Comparison of ENCODE assay signal across 15 cellular contexts in the genomic region with DNA sequence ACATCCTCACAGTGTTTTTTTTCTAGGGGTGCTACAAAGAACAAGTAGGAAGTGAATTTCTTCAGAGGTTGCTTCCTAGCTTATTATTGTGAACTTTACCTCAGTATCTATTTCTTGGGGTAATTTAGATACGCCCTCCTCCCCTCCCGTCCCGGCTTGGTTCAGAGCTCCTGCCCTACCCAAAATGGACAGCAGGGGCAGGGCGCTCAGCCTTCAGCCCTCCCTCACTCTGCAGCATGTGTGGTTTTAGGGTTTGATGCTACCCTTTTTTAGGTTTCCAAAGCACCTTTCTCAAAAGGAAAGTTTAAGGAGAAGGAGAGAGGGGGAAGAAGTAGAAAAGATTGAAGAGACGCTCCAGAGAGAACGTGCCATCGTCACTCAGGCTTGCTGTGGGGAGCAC. TPM values are rescaled to one million over a fixed set of nuclear protein-coding genes. Genes with fewer than 3 reads are reported as not detected.
DNase-seq lines count a peak whose midpoint lies in the region; ATAC-seq and TF ChIP-seq lines count a peak whose summit lies in the region.
"Had no signal": no experiment of that assay in that cellular context is flagged by ENCODE, and none has a peak within 500 bp of the region (broad histone marks: within the 10 kb centered on the region; RNA-seq: fewer than 3 reads in every experiment).

No MANE protein-coding gene starts in this region.

- no peak overlapping the region for H3K4me3 ChIP-seq in brain microvascular endothelial cell (ENCODE audit: low read depth, low read length)
- H3K4me3 ChIP-seq in smooth muscle cell = no peak overlapping the region
- H3K4me3 ChIP-seq: heart right ventricle had no signal

- intact Hi-C loops in Calu3 (cut with micrococcal nuclease; ENCODE audit: unreplicated experiment) = no loop called here

- no TSS peak for BruUV-seq in Calu3 (replicated peaks; lab: Mats Ljungman, UMichigan)

- H3K4me3 Mint-ChIP-seq in Calu3 (ENCODE audit: low read depth, unreplicated experiment) = no peak overlapping the region
- H3K4me3 Mint-ChIP-seq in activated T-helper 17 cell treated with anti-CD3 and anti-CD28 coated beads, Interleukin-2, amount 50 U/mL, for 72 hours = no peak overlapping the region
- H3K4me3 Mint-ChIP-seq: activated T-helper 1 cell treated with anti-CD3 and anti-CD28 coated beads, Interleukin-12 subunit alpha, Interleukin-12 subunit beta, Interleukin-2, Interleukin-4 antibody, amounts not matched to agents 30 ng/mL and 10 ng/mL and 1 ng/mL, durations not matched to agents 14 hours and 24 hours and 36 hours had no signal

- TF ChIP-seq CTCF in brain microvascular endothelial cell (IDR thresholded peaks at IDR 0.05; ENCODE audit: low read depth, low read length, missing control alignments) (peak; percentile 56), smooth muscle cell (IDR thresholded peaks at IDR 0.05; ENCODE audit: borderline replicate concordance, insufficient read depth, poor library complexity, severe bottlenecking) (peak; percentile 15), Calu3 (IDR thresholded peaks at IDR 0.05; ENCODE audit: unreplicated experiment) (no peak)

- H3K27me3 ChIP-seq in brain microvascular endothelial cell (replicated peaks) (no peaks in the 10 kb centered on the region), smooth muscle cell (ENCODE audit: low read depth) (no peaks in the 10 kb centered on the region)

- H3K4me1 Mint-ChIP-seq in Calu3 (ENCODE audit: low read depth, unreplicated experiment) = no peaks in the 10 kb centered on the region
- no peaks in the 10 kb centered on the region for H3K4me1 Mint-ChIP-seq in activated T-helper 17 cell treated with anti-CD3 and anti-CD28 coated beads, Interleukin-2, amount 50 U/mL, for 72 hours

- no peaks in the 10 kb centered on the region for H3K27me3 Mint-ChIP-seq in Calu3 (ENCODE audit: unreplicated experiment)
- H3K27me3 Mint-ChIP-seq in activated T-helper 17 cell treated with anti-CD3 and anti-CD28 coated beads, Interleukin-2, amount 50 U/mL, for 72 hours = peaks cover 9% of the 10 kb centered on the region

- peaks cover 8% of the 10 kb centered on the region for H3K9me3 Mint-ChIP-seq in Calu3 (ENCODE audit: low read depth, unreplicated experiment)
- H3K9me3 Mint-ChIP-seq in activated T-helper 17 cell treated with anti-CD3 and anti-CD28 coated beads, Interleukin-2, amount 50 U/mL, for 72 hours = peaks cover 8% of the 10 kb centered on the region
- H3K9me3 Mint-ChIP-seq: activated T-helper 1 cell treated with anti-CD3 and anti-CD28 coated beads, Interleukin-12 subunit alpha, Interleukin-12 subunit beta, Interleukin-2, Interleukin-4 antibody, amounts not matched to agents 30 ng/mL and 10 ng/mL and 1 ng/mL, durations not matched to agents 14 hours and 24 hours and 36 hours had no signal

- H3K9ac ChIP-seq in smooth muscle cell (ENCODE audit: low read depth) = no peak overlapping the region

- peak; percentile 26 for DNase-seq in activated CD4-positive, alpha-beta T cell treated with anti-CD3 and anti-CD28 coated beads for 48 hours
- DNase-seq in activated CD4-positive, alpha-beta T cell treated with anti-CD3 and anti-CD28 coated beads, Interleukin-2, amount 50 U/mL, for 48 hours = no peak
- peak; percentile 12 for DNase-seq in KBM-7
- no peak for DNase-seq in brain microvascular endothelial cell
- no peak for DNase-seq in smooth muscle cell (lab: John Stamatoyannopoulos, UW; ENCODE audit: unreplicated experiment)
- no peak for DNase-seq in Calu3
- no peak for DNase-seq in A172 (ENCODE audit: low spot score)
- DNase-seq: AML-193; central memory CD4-positive, alpha-beta T cell; heart right ventricle; Kasumi-1; mesenchymal stem cell; stimulated activated CD8-positive, alpha-beta memory T cell treated with anti-CD3 and anti-CD28 coated beads, Interleukin-4, amount 100 ng/mL, for 48 hours had no signal

- H3K27ac Mint-ChIP-seq in Calu3 (ENCODE audit: unreplicated experiment) = no peak overlapping the region
- H3K27ac Mint-ChIP-seq in activated T-helper 17 cell treated with anti-CD3 and anti-CD28 coated beads, Interleukin-2, amount 50 U/mL, for 72 hours = no peak overlapping the region
- H3K27ac Mint-ChIP-seq: activated T-helper 1 cell treated with anti-CD3 and anti-CD28 coated beads, Interleukin-12 subunit alpha, Interleukin-12 subunit beta, Interleukin-2, Interleukin-4 antibody, amounts not matched to agents 30 ng/mL and 10 ng/mL and 1 ng/mL, durations not matched to agents 14 hours and 24 hours and 36 hours had no signal

- no peaks in the 10 kb centered on the region for H3K36me3 ChIP-seq in brain microvascular endothelial cell (replicated peaks)
- H3K36me3 ChIP-seq in smooth muscle cell (ENCODE audit: low read depth) = no peaks in the 10 kb centered on the region
- H3K36me3 ChIP-seq: heart right ventricle had no signal

- H4K20me1 ChIP-seq in smooth muscle cell (ENCODE audit: low read depth) = no peaks in the 10 kb centered on the region

- no peaks in the 10 kb centered on the region for H3K36me3 Mint-ChIP-seq in Calu3 (ENCODE audit: insufficient read depth, unreplicated experiment)
- H3K36me3 Mint-ChIP-seq in activated T-helper 17 cell treated with anti-CD3 and anti-CD28 coated beads, Interleukin-2, amount 50 U/mL, for 72 hours (ENCODE audit: low read depth) = no peaks in the 10 kb centered on the region

- no peaks in the 10 kb centered on the region for H3K79me2 ChIP-seq in smooth muscle cell (ENCODE audit: low read depth)

- WGBS in smooth muscle cell (ENCODE audit: low lambda C conversion rate) = 72% methylated on average over 7 of the region's 7 CpGs

- H3K9me3 ChIP-seq in smooth muscle cell (replicated peaks; ENCODE audit: low read depth) = no peaks in the 10 kb centered on the region

- H3K4me1 ChIP-seq in smooth muscle cell (ENCODE audit: low read depth) = no peaks in the 10 kb centered on the region
- H3K4me1 ChIP-seq: heart right ventricle had no signal

- H3K27ac ChIP-seq in brain microvascular endothelial cell (no peak overlapping the region), smooth muscle cell (ENCODE audit: low read depth) (no peak overlapping the region)
- H3K27ac ChIP-seq: heart right ventricle had no signal

- CTCF ChIA-PET in Calu3 (lab: Charles Lee) = no interaction called here

- H3K4me2 ChIP-seq in smooth muscle cell = no peak overlapping the region

- no peaks in the 10 kb centered on the region for H3F3A ChIP-seq in smooth muscle cell (ENCODE audit: low read depth)

- no peak for ATAC-seq in activated T-helper 17 cell treated with anti-CD3 and anti-CD28 coated beads, Interleukin-2, amount 50 U/mL, for 72 hours (replicated peaks)
- ATAC-seq: heart right ventricle had no signal

- in situ Hi-C loops in KBM-7 (cut with MboI; ENCODE audit: low pct_unique_long_range_greater_than_20kb, low sequenced_read_pairs) (no loop called here), brain microvascular endothelial cell (cut with HindIII; ENCODE audit: low pct_ligation_motif_present, low sequenced_read_pairs) (no loop called here)

- no peak overlapping the region for H2AFZ ChIP-seq in smooth muscle cell (ENCODE audit: low read depth)

RNA-seq across cellular contexts. Expression of a gene that starts 16.9 kb away (rescaled TPM):
- 21.2 and 23.4 TPM in 2 replicates for total RNA-seq in smooth muscle cell
- polyA plus RNA-seq in smooth muscle cell = 9.7 and 15.0 TPM in 2 replicates
- total RNA-seq in Calu3 (2022) = 69.9 and 80.2 TPM in 2 replicates
- 59.3 and 61.8 TPM in 2 replicates for total RNA-seq in A172 (2014; rRNA removed; shearing (Covaris generic))
- total RNA-seq in activated T-helper 17 cell treated with anti-CD3 and anti-CD28 coated beads, Interleukin-2, amount 50 U/mL, for 72 hours = 10 to 100 TPM; 29.5 to 47.2 TPM

RNA-seq across cellular contexts. Expression of a gene that starts 53.7 kb away (rescaled TPM):
- total RNA-seq in smooth muscle cell (16.3 and 20.8 TPM in 2 replicates), Calu3 (2022) (10.8 and 13.1 TPM in 2 replicates)
- 9.1 and 12.2 TPM in 2 replicates for polyA plus RNA-seq in smooth muscle cell
- total RNA-seq in A172 (2014; rRNA removed; shearing (Covaris generic)) = 24.1 and 28.5 TPM in 2 replicates
- total RNA-seq in activated T-helper 17 cell treated with anti-CD3 and anti-CD28 coated beads, Interleukin-2, amount 50 U/mL, for 72 hours = 10 to 100 TPM; 10.5 to 11.1 TPM

Comparison
In these comparisons a context has a peak if more than half of its experiments do, and no peak if none do; other contexts are left out.
1. DNase-seq: peak in activated CD4-positive, alpha-beta T cell treated with anti-CD3 and anti-CD28 coated beads for 48 hours (single experiment) and KBM-7 (single experiment); none in activated CD4-positive, alpha-beta T cell treated with anti-CD3 and anti-CD28 coated beads, Interleukin-2, amount 50 U/mL, for 48 hours (0 of 2), brain microvascular endothelial cell (single experiment), smooth muscle cell (single experiment), Calu3 (single experiment) and A172 (single experiment).